Comparison of ENCODE assay signal across 8 cellular contexts in genomic region chr2:62293490-62294212, GRCh38.
DNase-seq lines count a peak whose midpoint lies in the region; ATAC-seq, FAIRE-seq and TF ChIP-seq lines count a peak whose summit lies in the region.

No MANE protein-coding gene starts in this region.

- H3K4me3 ChIP-seq in HUES48 (ENCODE audit: low read depth, low read length) = no peak overlapping the region
- no peak overlapping the region for H3K4me3 ChIP-seq in astrocyte (ENCODE audit: insufficient read depth, low read depth, low read length)
- H3K4me3 ChIP-seq in kidney epithelial cell (ENCODE audit: low read depth, low read length) = no peak overlapping the region
- no peak overlapping the region for H3K4me3 ChIP-seq in testis
- H3K4me3 ChIP-seq in MM.1S (ENCODE audit: low read length) = no peak overlapping the region

- peaks cover 8% of the 10 kb centered on the region for H3K4me1 Mint-ChIP-seq in astrocyte (ENCODE audit: low read depth, unreplicated experiment)
- peaks cover 2% of the 10 kb centered on the region for H3K4me1 Mint-ChIP-seq in activated CD4-positive, alpha-beta T cell treated with anti-CD3 and anti-CD28 coated beads, Interleukin-2, amount 10 ng/mL, durations not matched to agents 24 days and 14 days

- peak overlapping the region; percentile 88 for H3K27ac ChIP-seq in HUES48 (ENCODE audit: low read depth, low read length)
- H3K27ac ChIP-seq in astrocyte (ENCODE audit: low read depth, low read length) = no peak overlapping the region
- H3K27ac ChIP-seq in testis = no peak overlapping the region
- no peak overlapping the region for H3K27ac ChIP-seq in MM.1S (ENCODE audit: low read length)

- H3K4me1 ChIP-seq in HUES48 (ENCODE audit: control insufficient read depth, insufficient read depth, low read length) (peaks cover 11% of the 10 kb centered on the region), astrocyte (ENCODE audit: insufficient read depth, low read length) (peaks cover 10% of the 10 kb centered on the region), testis (peaks cover 3% of the 10 kb centered on the region), MM.1S (ENCODE audit: low read length) (peaks cover 12% of the 10 kb centered on the region)

- H3K36me3 Mint-ChIP-seq in astrocyte (ENCODE audit: low read depth, unreplicated experiment) = no peaks in the 10 kb centered on the region
- H3K36me3 Mint-ChIP-seq in activated naive CD4-positive, alpha-beta T cell treated with anti-CD3 and anti-CD28 coated beads, Interleukin-2, amount 50 U/mL, for 72 hours = no peaks in the 10 kb centered on the region
- peaks cover 1% of the 10 kb centered on the region for H3K36me3 Mint-ChIP-seq in activated CD4-positive, alpha-beta T cell treated with anti-CD3 and anti-CD28 coated beads, Interleukin-2, amount 10 ng/mL, durations not matched to agents 24 days and 14 days (ENCODE audit: low read depth)

- no peaks in the 10 kb centered on the region for H3K9me3 ChIP-seq in HUES48 (ENCODE audit: control insufficient read depth, insufficient read depth, low read length)
- H3K9me3 ChIP-seq in astrocyte (ENCODE audit: insufficient read depth, low read depth, low read length) = no peaks in the 10 kb centered on the region
- no peaks in the 10 kb centered on the region for H3K9me3 ChIP-seq in testis
- no peaks in the 10 kb centered on the region for H3K9me3 ChIP-seq in MM.1S (replicated peaks; ENCODE audit: insufficient read depth, low read length)

- DNase-seq in astrocyte (ENCODE audit: low read depth) (peak; percentile 29), kidney epithelial cell (ENCODE audit: low read depth) (peak; percentile 75), testis (peak; percentile 46), MM.1S (no peak)
- no peak for DNase-seq in activated naive CD4-positive, alpha-beta T cell treated with anti-CD3 and anti-CD28 coated beads, Interleukin-2, amount 50 U/mL, for 72 hours (ENCODE audit: low spot score in 2 of 2)
- DNase-seq in activated CD4-positive, alpha-beta T cell treated with anti-CD3 and anti-CD28 coated beads, Interleukin-2, amount 10 ng/mL, durations not matched to agents 24 days and 14 days = no peak

- peak; percentile 77 for ATAC-seq in GM19025 (IDR thresholded peaks at IDR 0.05; ENCODE audit: low read depth, unreplicated experiment)
- no peak for ATAC-seq in activated naive CD4-positive, alpha-beta T cell treated with anti-CD3 and anti-CD28 coated beads, Interleukin-2, amount 50 U/mL, for 72 hours

- H3K36me3 ChIP-seq in HUES48 (ENCODE audit: control insufficient read depth, insufficient read depth, low read length) (no peaks in the 10 kb centered on the region), astrocyte (ENCODE audit: insufficient read depth, low read length) (no peaks in the 10 kb centered on the region), kidney epithelial cell (ENCODE audit: control insufficient read depth, insufficient read depth, low read length) (no peaks in the 10 kb centered on the region), testis (ENCODE audit: low read depth, missing control alignments) (no peaks in the 10 kb centered on the region), MM.1S (replicated peaks; ENCODE audit: insufficient read depth, low read length) (no peaks in the 10 kb centered on the region)

- peaks cover 4% of the 10 kb centered on the region for H3K27me3 Mint-ChIP-seq in astrocyte (ENCODE audit: low read depth, unreplicated experiment)
- H3K27me3 Mint-ChIP-seq in activated CD4-positive, alpha-beta T cell treated with anti-CD3 and anti-CD28 coated beads, Interleukin-2, amount 10 ng/mL, durations not matched to agents 24 days and 14 days = peaks cover 5% of the 10 kb centered on the region

- intact Hi-C loops in testis (cut with DNase I; ENCODE audit: low total_unique reads) = no loop called here
- intact Hi-C loops in activated CD4-positive, alpha-beta T cell treated with anti-CD3 and anti-CD28 coated beads, Interleukin-2, amount 10 ng/mL, durations not matched to agents 24 days and 14 days (cut with micrococcal nuclease) = no loop called here

- 53 to 57% methylated on average over 17 of the region's 18 CpGs for WGBS in testis, 2 donors

- peak overlapping the region; percentile 68 for H2AFZ ChIP-seq in astrocyte (ENCODE audit: low read depth, low read length)
- H2AFZ ChIP-seq in MM.1S (ENCODE audit: low read length) = no peak overlapping the region

- TF ChIP-seq CTCF in astrocyte (IDR thresholded peaks at IDR 0.05; ENCODE audit: insufficient read depth, low read depth, low read length) = no peak
- no peak for TF ChIP-seq CTCF in kidney epithelial cell (IDR thresholded peaks at IDR 0.05; ENCODE audit: insufficient read depth, low read length, poor library complexity, severe bottlenecking)
- TF ChIP-seq CTCF in testis (IDR thresholded peaks at IDR 0.05) = no peak
- no peak for TF ChIP-seq CTCF in MM.1S (IDR thresholded peaks at IDR 0.05; ENCODE audit: low read length)

- peaks cover under 1% of the 10 kb centered on the region; the same call in 1 of the 2 replicates for H3F3A ChIP-seq in MM.1S (ENCODE audit: insufficient read depth, low read length)

- H3K79me2 ChIP-seq in astrocyte (ENCODE audit: insufficient read depth, low read length) (no peaks in the 10 kb centered on the region), MM.1S (ENCODE audit: low read length) (no peaks in the 10 kb centered on the region)

- H3K9ac ChIP-seq in HUES48 (ENCODE audit: low read depth, low read length) (peak overlapping the region; percentile 13; the same call in 1 of the 2 replicates), astrocyte (ENCODE audit: low read length) (no peak overlapping the region), MM.1S (ENCODE audit: low read length) (no peak overlapping the region)

- no peak for TF ChIP-seq POLR2A in testis (IDR thresholded peaks at IDR 0.05)

- H3K9me3 Mint-ChIP-seq in astrocyte (ENCODE audit: unreplicated experiment) = no peaks in the 10 kb centered on the region
- H3K9me3 Mint-ChIP-seq in activated naive CD4-positive, alpha-beta T cell treated with anti-CD3 and anti-CD28 coated beads, Interleukin-2, amount 50 U/mL, for 72 hours = no peaks in the 10 kb centered on the region
- peaks cover 3% of the 10 kb centered on the region for H3K9me3 Mint-ChIP-seq in activated CD4-positive, alpha-beta T cell treated with anti-CD3 and anti-CD28 coated beads, Interleukin-2, amount 10 ng/mL, durations not matched to agents 24 days and 14 days

- H3K9me2 ChIP-seq in MM.1S (replicated peaks; ENCODE audit: insufficient read depth, low read length) = no peaks in the 10 kb centered on the region

- peak overlapping the region; percentile 22 for H3K4me2 ChIP-seq in astrocyte (ENCODE audit: low read length)
- H3K4me2 ChIP-seq in MM.1S (ENCODE audit: low read depth, low read length) = no peak overlapping the region

- H4K20me1 ChIP-seq in astrocyte (ENCODE audit: insufficient read depth, low read length) (no peaks in the 10 kb centered on the region), MM.1S (ENCODE audit: insufficient read depth, low read length) (no peaks in the 10 kb centered on the region)

- H3K27me3 ChIP-seq in HUES48 (ENCODE audit: control insufficient read depth, insufficient read depth, low read length) (no peaks in the 10 kb centered on the region), astrocyte (ENCODE audit: insufficient read depth, low read length) (no peaks in the 10 kb centered on the region), kidney epithelial cell (ENCODE audit: control insufficient read depth, insufficient read depth, low read length) (no peaks in the 10 kb centered on the region), testis (no peaks in the 10 kb centered on the region), MM.1S (replicated peaks; ENCODE audit: insufficient read depth, low read length) (no peaks in the 10 kb centered on the region; the same call in 1 of the 2 replicates)

- FAIRE-seq in astrocyte (lab: Jason Lieb, UNC) = no peak

- H3K4me3 Mint-ChIP-seq in astrocyte (ENCODE audit: unreplicated experiment) = no peak overlapping the region
- H3K4me3 Mint-ChIP-seq in activated CD4-positive, alpha-beta T cell treated with anti-CD3 and anti-CD28 coated beads, Interleukin-2, amount 10 ng/mL, durations not matched to agents 24 days and 14 days = no peak overlapping the region

- peak overlapping the region; percentile 58 for H3K27ac Mint-ChIP-seq in astrocyte (ENCODE audit: unreplicated experiment)
- no peak overlapping the region for H3K27ac Mint-ChIP-seq in activated naive CD4-positive, alpha-beta T cell treated with anti-CD3 and anti-CD28 coated beads, Interleukin-2, amount 50 U/mL, for 72 hours
- H3K27ac Mint-ChIP-seq in activated CD4-positive, alpha-beta T cell treated with anti-CD3 and anti-CD28 coated beads, Interleukin-2, amount 10 ng/mL, durations not matched to agents 24 days and 14 days = no peak overlapping the region

Comparison
In these comparisons a context has a peak if more than half of its experiments do, and no peak if none do; other contexts are left out.
1. DNase-seq: peak in astrocyte (single experiment), kidney epithelial cell (single experiment) and testis (single experiment); none in MM.1S (single experiment), activated naive CD4-positive, alpha-beta T cell treated with anti-CD3 and anti-CD28 coated beads, Interleukin-2, amount 50 U/mL, for 72 hours (0 of 2) and activated CD4-positive, alpha-beta T cell treated with anti-CD3 and anti-CD28 coated beads, Interleukin-2, amount 10 ng/mL, durations not matched to agents 24 days and 14 days (single experiment).